In genomic region chr6:33204415-33205171, GRCh38 we compare ENCODE assay signal across 1 cellular context.
TF ChIP-seq lines count a peak whose summit lies in the region.

TSS of gene HSD17B8 (plus strand) at chr6:33204655. CDS start at chr6:33204669, 14 bp downstream.

TF ChIP-seq in GM12878, 131 proteins besides CTCF, POLR2A, EP300 and RAD21 (continued from another document):
- TF ChIP-seq CEBPZ (IDR thresholded peaks at IDR 0.05; ENCODE audit: low read depth, low read length) (no peak), ATF3 (IDR thresholded peaks at IDR 0.05; ENCODE audit: borderline replicate concordance, extremely low read depth, low read depth, low read length) (no peak), IRF5 (IDR thresholded peaks at IDR 0.05; ENCODE audit: borderline replicate concordance) (no peak)
